10 cellular contexts compared by ENCODE assay signal in the genomic region with DNA sequence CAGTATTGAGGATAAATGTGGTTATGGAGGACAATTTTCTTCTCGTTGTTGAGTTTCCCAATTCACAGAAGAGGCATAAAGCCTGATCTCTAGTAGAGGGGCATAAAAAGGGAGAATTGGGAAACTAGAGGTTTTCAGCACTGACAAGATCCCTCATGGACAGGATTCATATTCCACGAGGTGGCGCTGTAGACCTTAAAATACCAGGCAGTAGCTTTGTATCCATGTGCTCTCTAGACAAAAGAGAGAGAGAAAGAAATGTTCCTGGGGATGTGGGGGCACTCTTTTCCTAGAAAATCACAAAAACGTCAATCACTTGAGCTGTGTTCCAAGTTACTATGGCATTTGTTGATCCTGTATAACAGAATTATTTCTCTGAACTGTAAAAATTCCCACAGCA.
DNase-seq lines count a peak whose midpoint lies in the region; ATAC-seq and TF ChIP-seq lines count a peak whose summit lies in the region.
"Had no signal": no experiment of that assay in that cellular context is flagged by ENCODE, and none has a peak within 500 bp of the region (broad histone marks: within the 10 kb centered on the region; RNA-seq: fewer than 3 reads in every experiment).

No MANE protein-coding gene starts in this region.

- CTCF ChIA-PET in GM10248 (lab: Yijun Ruan, JAX), result interaction anchor here (1.4 to 3.2 kb wide), 3 partner anchors 1469 to 1536 kb away, joined by 3 to 10 read pairs (median 10); no protein-coding TSS in a partner anchor

- peaks cover 11 to 57% of the 10 kb centered on the region in 2 donors for H3K9me3 ChIP-seq in right atrium auricular region

- ATAC-seq in GM19328 (IDR thresholded peaks at IDR 0.05; ENCODE audit: unreplicated experiment), result no peak
- ATAC-seq: left cardiac atrium had no signal

- H3K36me3 ChIP-seq in right atrium auricular region, result no peaks in the 10 kb centered on the region

- no peaks in the 10 kb centered on the region for H3K4me1 ChIP-seq in right atrium auricular region

- TF ChIP-seq CTCF in 22Rv1 (IDR thresholded peaks at IDR 0.05) (peak; percentile 36), choroid plexus epithelial cell (conservative IDR thresholded peaks at IDR 0.05; ENCODE audit: low read depth, low read length) (peak; percentile 28), right atrium auricular region (IDR thresholded peaks at IDR 0.05) (no peak), GM10248 (IDR thresholded peaks at IDR 0.05; ENCODE audit: control extremely low read depth, extremely low read depth, low read depth, missing control alignments) (no peak)

- no peaks in the 10 kb centered on the region for H3K27me3 ChIP-seq in right atrium auricular region

- DNase-seq in ELR (ENCODE audit: low read depth) (peak; percentile 30), NCI-H1694 treated with DMSO at 0.1 percent for 48 hours (lab: John Stamatoyannopoulos, UW) (peak; percentile 58), choroid plexus epithelial cell (ENCODE audit: low read depth) (peak; percentile 48), AG20443 (ENCODE audit: low spot score) (no peak), right atrium auricular region (ENCODE audit: low spot score) (no peak), GM10248 (ENCODE audit: extremely low spot score) (no peak)
- DNase-seq: left cardiac atrium had no signal

- POLR2A ChIA-PET in GM10248 (lab: Yijun Ruan, JAX), result no interaction called here

- H3K27ac ChIP-seq in 22Rv1 (no peak overlapping the region), right atrium auricular region (no peak overlapping the region)
- H3K27ac ChIP-seq: VCaP had no signal

- H3K4me3 ChIP-seq in choroid plexus epithelial cell (ENCODE audit: low read depth, low read length) (no peak overlapping the region), right atrium auricular region (no peak overlapping the region)

Comparison
In these comparisons a context has a peak if more than half of its experiments do, and no peak if none do; other contexts are left out.
1. CTCF ChIP-seq: peak in 22Rv1 (single experiment) and choroid plexus epithelial cell (single experiment); none in right atrium auricular region (0 of 2) and GM10248 (single experiment).
2. DNase-seq: peak in ELR (single experiment), NCI-H1694 treated with DMSO at 0.1 percent for 48 hours (single experiment) and choroid plexus epithelial cell (single experiment); none in AG20443 (single experiment), right atrium auricular region (single experiment) and GM10248 (single experiment).